1 cellular context compared by ENCODE assay signal in the genomic region with DNA sequence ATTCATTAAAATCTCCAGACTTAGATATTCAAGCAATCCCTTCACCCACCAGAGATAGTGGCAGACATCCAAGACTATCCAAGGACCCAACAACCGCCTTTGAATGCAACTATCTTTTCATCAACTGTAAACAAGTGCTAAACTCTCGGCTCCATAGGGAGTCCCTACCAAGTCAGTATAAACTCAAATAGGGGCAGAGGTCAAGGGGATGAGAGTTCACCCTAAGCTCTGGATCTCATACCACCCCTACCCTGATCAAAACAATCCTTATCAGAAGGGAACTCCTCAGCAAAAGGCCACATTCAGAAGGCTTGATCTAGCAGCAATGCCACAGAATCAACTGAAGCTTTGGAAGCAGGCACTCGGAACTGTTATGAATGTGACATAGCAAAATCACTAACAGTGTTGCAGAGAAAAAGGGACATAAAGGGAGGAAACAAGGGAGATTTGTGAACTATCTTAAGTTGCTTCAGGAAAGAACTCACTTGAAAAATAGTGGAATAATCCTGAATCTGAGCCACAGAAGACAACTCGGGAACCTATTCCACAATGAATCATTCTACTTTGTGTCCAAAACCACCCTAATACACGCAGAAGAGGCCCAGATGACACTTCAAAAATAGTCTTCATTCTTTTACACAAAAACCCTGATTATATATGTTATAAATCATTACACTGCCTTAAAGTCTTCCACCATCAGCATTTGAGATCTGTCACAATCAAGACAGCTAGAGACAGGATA.
TF ChIP-seq lines count a peak whose summit lies in the region.

No MANE protein-coding gene starts in this region.

TF ChIP-seq in HEK293, 187 proteins besides CTCF, POLR2A, EP300 and RAD21 (continued from another document and continues in another):
- TF ChIP-seq ZNF24 (tag by site-specific recombination; IDR thresholded peaks at IDR 0.05) (0 out of 2 replicates have a peak, but pooled peaks have one; percentile 22), ZSCAN23 (tag by site-specific recombination; IDR thresholded peaks at IDR 0.05) (no peak), ZNF629 (tag by site-specific recombination; IDR thresholded peaks at IDR 0.05) (0 out of 2 replicates have a peak, but pooled peaks have one; percentile 17), ZNF677 (tag by site-specific recombination; IDR thresholded peaks at IDR 0.05) (no peak), ZNF324 (tag by site-specific recombination; IDR thresholded peaks at IDR 0.05) (no peak), ZBTB1 (tag by site-specific recombination; IDR thresholded peaks at IDR 0.05) (no peak), ZNF133 (tag by site-specific recombination; IDR thresholded peaks at IDR 0.05) (no peak), GLIS1 (tag by site-specific recombination; IDR thresholded peaks at IDR 0.05) (peak; percentile 27; the same call in 1 of the 2 replicates), KLF10 (tag by site-specific recombination; IDR thresholded peaks at IDR 0.05) (no peak), ZNF423 (tag by site-specific recombination; IDR thresholded peaks at IDR 0.05) (no peak), ZNF404 (tag by site-specific recombination; IDR thresholded peaks at IDR 0.05) (no peak), ZNF530 (tag by site-specific recombination; IDR thresholded peaks at IDR 0.05; ENCODE audit: low read depth) (no peak), ZNF10 (tag by site-specific recombination; IDR thresholded peaks at IDR 0.05) (peak; percentile 31; the same call in 1 of the 2 replicates), ZNF311 (tag by site-specific recombination; IDR thresholded peaks at IDR 0.05; ENCODE audit: borderline replicate concordance) (no peak), KLF7 (tag by site-specific recombination; IDR thresholded peaks at IDR 0.05; ENCODE audit: borderline replicate concordance) (no peak), ZNF174 (tag by site-specific recombination; IDR thresholded peaks at IDR 0.05) (no peak), ZNF132 (tag by site-specific recombination; IDR thresholded peaks at IDR 0.05; ENCODE audit: borderline replicate concordance) (no peak), ZNF660 (tag by site-specific recombination; IDR thresholded peaks at IDR 0.05) (no peak), ZNF274 (IDR thresholded peaks at IDR 0.05; ENCODE audit: low read length) (no peak), ZNF274 (tag by site-specific recombination; IDR thresholded peaks at IDR 0.05; ENCODE audit: borderline replicate concordance) (no peak), ZNF184 (tag by site-specific recombination; IDR thresholded peaks at IDR 0.05) (no peak), ZNF610 (tag by site-specific recombination; IDR thresholded peaks at IDR 0.05; ENCODE audit: borderline replicate concordance) (no peak), ZXDB (tag by site-specific recombination; IDR thresholded peaks at IDR 0.05) (0 out of 2 replicates have a peak, but pooled peaks have one; percentile 38), ZBTB48 (tag by site-specific recombination; IDR thresholded peaks at IDR 0.05) (peak; percentile 61; the same call in 1 of the 2 replicates), GLI4 (tag by site-specific recombination; IDR thresholded peaks at IDR 0.05) (no peak), TRIM28 (IDR thresholded peaks at IDR 0.05; ENCODE audit: borderline replicate concordance, low read length) (no peak), ZNF768 (tag by site-specific recombination; IDR thresholded peaks at IDR 0.05) (no peak), ZNF548 (tag by site-specific recombination; IDR thresholded peaks at IDR 0.05) (no peak), SETDB1 (IDR thresholded peaks at IDR 0.05; ENCODE audit: insufficient read length, low read length) (no peak), REPIN1 (tag by site-specific recombination; IDR thresholded peaks at IDR 0.05; ENCODE audit: low read depth) (no peak), ZNF792 (tag by site-specific recombination; IDR thresholded peaks at IDR 0.05) (no peak), ZSCAN30 (tag by site-specific recombination; IDR thresholded peaks at IDR 0.05) (no peak), ZNF521 (tag by site-specific recombination; IDR thresholded peaks at IDR 0.05) (no peak), ZSCAN16 (tag by site-specific recombination; IDR thresholded peaks at IDR 0.05) (no peak), SP7 (tag by site-specific recombination; IDR thresholded peaks at IDR 0.05) (no peak), ZNF223 (tag by site-specific recombination; IDR thresholded peaks at IDR 0.05) (no peak), ZNF623 (tag by site-specific recombination; IDR thresholded peaks at IDR 0.05) (no peak), ZNF350 (tag by site-specific recombination; IDR thresholded peaks at IDR 0.05) (no peak), TCF7L2 (IDR thresholded peaks at IDR 0.05; ENCODE audit: borderline replicate concordance, low read depth, low read length) (peak; percentile 53; the same call in 1 of the 2 replicates), ZNF600 (tag by site-specific recombination; IDR thresholded peaks at IDR 0.05) (peak; percentile 72; the same call in 1 of the 2 replicates), ZNF202 (tag by site-specific recombination; IDR thresholded peaks at IDR 0.05; ENCODE audit: borderline replicate concordance) (no peak), ZFP41 (tag by site-specific recombination; IDR thresholded peaks at IDR 0.05; ENCODE audit: borderline replicate concordance) (no peak)
- TF ChIP-seq, protein P1, sequence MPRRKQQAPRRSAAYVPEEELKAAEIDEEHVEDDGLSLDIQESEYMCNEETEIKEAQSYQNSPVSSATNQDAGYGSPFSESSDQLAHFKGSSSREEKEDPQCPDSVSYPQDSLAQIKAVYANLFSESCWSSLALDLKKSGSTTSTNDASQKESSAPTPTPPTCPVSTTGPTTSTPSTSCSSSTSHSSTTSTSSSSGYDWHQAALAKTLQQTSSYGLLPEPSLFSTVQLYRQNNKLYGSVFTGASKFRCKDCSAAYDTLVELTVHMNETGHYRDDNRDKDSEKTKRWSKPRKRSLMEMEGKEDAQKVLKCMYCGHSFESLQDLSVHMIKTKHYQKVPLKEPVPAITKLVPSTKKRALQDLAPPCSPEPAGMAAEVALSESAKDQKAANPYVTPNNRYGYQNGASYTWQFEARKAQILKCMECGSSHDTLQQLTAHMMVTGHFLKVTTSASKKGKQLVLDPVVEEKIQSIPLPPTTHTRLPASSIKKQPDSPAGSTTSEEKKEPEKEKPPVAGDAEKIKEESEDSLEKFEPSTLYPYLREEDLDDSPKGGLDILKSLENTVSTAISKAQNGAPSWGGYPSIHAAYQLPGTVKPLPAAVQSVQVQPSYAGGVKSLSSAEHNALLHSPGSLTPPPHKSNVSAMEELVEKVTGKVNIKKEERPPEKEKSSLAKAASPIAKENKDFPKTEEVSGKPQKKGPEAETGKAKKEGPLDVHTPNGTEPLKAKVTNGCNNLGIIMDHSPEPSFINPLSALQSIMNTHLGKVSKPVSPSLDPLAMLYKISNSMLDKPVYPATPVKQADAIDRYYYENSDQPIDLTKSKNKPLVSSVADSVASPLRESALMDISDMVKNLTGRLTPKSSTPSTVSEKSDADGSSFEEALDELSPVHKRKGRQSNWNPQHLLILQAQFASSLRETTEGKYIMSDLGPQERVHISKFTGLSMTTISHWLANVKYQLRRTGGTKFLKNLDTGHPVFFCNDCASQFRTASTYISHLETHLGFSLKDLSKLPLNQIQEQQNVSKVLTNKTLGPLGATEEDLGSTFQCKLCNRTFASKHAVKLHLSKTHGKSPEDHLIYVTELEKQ (tag by site-specific recombination; IDR thresholded peaks at IDR 0.05; ENCODE audit: borderline replicate concordance), result no peak
- TF ChIP-seq, protein P2, sequence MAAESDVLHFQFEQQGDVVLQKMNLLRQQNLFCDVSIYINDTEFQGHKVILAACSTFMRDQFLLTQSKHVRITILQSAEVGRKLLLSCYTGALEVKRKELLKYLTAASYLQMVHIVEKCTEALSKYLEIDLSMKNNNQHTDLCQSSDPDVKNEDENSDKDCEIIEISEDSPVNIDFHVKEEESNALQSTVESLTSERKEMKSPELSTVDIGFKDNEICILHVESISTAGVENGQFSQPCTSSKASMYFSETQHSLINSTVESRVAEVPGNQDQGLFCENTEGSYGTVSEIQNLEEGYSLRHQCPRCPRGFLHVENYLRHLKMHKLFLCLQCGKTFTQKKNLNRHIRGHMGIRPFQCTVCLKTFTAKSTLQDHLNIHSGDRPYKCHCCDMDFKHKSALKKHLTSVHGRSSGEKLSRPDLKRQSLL (tag by site-specific recombination; IDR thresholded peaks at IDR 0.05), result no peak
- TF ChIP-seq, protein P3, sequence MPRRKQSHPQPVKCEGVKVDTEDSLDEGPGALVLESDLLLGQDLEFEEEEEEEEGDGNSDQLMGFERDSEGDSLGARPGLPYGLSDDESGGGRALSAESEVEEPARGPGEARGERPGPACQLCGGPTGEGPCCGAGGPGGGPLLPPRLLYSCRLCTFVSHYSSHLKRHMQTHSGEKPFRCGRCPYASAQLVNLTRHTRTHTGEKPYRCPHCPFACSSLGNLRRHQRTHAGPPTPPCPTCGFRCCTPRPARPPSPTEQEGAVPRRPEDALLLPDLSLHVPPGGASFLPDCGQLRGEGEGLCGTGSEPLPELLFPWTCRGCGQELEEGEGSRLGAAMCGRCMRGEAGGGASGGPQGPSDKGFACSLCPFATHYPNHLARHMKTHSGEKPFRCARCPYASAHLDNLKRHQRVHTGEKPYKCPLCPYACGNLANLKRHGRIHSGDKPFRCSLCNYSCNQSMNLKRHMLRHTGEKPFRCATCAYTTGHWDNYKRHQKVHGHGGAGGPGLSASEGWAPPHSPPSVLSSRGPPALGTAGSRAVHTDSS (tag by site-specific recombination; IDR thresholded peaks at IDR 0.05), result no peak
- TF ChIP-seq, protein P4, sequence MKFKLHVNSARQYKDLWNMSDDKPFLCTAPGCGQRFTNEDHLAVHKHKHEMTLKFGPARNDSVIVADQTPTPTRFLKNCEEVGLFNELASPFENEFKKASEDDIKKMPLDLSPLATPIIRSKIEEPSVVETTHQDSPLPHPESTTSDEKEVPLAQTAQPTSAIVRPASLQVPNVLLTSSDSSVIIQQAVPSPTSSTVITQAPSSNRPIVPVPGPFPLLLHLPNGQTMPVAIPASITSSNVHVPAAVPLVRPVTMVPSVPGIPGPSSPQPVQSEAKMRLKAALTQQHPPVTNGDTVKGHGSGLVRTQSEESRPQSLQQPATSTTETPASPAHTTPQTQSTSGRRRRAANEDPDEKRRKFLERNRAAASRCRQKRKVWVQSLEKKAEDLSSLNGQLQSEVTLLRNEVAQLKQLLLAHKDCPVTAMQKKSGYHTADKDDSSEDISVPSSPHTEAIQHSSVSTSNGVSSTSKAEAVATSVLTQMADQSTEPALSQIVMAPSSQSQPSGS (tag by site-specific recombination; IDR thresholded peaks at IDR 0.05; ENCODE audit: low read depth), result no peak
- TF ChIP-seq, protein P5, sequence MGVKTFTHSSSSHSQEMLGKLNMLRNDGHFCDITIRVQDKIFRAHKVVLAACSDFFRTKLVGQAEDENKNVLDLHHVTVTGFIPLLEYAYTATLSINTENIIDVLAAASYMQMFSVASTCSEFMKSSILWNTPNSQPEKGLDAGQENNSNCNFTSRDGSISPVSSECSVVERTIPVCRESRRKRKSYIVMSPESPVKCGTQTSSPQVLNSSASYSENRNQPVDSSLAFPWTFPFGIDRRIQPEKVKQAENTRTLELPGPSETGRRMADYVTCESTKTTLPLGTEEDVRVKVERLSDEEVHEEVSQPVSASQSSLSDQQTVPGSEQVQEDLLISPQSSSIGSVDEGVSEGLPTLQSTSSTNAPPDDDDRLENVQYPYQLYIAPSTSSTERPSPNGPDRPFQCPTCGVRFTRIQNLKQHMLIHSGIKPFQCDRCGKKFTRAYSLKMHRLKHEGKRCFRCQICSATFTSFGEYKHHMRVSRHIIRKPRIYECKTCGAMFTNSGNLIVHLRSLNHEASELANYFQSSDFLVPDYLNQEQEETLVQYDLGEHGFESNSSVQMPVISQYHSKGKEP (tag by site-specific recombination; IDR thresholded peaks at IDR 0.05), result no peak
- TF ChIP-seq, protein P6, sequence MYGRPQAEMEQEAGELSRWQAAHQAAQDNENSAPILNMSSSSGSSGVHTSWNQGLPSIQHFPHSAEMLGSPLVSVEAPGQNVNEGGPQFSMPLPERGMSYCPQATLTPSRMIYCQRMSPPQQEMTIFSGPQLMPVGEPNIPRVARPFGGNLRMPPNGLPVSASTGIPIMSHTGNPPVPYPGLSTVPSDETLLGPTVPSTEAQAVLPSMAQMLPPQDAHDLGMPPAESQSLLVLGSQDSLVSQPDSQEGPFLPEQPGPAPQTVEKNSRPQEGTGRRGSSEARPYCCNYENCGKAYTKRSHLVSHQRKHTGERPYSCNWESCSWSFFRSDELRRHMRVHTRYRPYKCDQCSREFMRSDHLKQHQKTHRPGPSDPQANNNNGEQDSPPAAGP (tag by site-specific recombination; IDR thresholded peaks at IDR 0.05), result no peak
- TF ChIP-seq, protein P7, sequence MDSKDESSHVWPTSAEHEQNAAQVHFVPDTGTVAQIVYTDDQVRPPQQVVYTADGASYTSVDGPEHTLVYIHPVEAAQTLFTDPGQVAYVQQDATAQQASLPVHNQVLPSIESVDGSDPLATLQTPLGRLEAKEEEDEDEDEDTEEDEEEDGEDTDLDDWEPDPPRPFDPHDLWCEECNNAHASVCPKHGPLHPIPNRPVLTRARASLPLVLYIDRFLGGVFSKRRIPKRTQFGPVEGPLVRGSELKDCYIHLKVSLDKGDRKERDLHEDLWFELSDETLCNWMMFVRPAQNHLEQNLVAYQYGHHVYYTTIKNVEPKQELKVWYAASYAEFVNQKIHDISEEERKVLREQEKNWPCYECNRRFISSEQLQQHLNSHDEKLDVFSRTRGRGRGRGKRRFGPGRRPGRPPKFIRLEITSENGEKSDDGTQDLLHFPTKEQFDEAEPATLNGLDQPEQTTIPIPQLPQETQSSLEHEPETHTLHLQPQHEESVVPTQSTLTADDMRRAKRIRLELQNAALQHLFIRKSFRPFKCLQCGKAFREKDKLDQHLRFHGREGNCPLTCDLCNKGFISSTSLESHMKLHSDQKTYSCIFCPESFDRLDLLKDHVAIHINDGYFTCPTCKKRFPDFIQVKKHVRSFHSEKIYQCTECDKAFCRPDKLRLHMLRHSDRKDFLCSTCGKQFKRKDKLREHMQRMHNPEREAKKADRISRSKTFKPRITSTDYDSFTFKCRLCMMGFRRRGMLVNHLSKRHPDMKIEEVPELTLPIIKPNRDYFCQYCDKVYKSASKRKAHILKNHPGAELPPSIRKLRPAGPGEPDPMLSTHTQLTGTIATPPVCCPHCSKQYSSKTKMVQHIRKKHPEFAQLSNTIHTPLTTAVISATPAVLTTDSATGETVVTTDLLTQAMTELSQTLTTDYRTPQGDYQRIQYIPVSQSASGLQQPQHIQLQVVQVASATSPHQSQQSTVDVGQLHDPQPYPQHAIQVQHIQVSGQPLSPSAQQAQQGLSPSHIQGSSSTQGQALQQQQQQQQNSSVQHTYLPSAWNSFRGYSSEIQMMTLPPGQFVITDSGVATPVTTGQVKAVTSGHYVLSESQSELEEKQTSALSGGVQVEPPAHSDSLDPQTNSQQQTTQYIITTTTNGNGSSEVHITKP (tag by site-specific recombination; IDR thresholded peaks at IDR 0.05), result peak; percentile 47
- TF ChIP-seq, protein P8, sequence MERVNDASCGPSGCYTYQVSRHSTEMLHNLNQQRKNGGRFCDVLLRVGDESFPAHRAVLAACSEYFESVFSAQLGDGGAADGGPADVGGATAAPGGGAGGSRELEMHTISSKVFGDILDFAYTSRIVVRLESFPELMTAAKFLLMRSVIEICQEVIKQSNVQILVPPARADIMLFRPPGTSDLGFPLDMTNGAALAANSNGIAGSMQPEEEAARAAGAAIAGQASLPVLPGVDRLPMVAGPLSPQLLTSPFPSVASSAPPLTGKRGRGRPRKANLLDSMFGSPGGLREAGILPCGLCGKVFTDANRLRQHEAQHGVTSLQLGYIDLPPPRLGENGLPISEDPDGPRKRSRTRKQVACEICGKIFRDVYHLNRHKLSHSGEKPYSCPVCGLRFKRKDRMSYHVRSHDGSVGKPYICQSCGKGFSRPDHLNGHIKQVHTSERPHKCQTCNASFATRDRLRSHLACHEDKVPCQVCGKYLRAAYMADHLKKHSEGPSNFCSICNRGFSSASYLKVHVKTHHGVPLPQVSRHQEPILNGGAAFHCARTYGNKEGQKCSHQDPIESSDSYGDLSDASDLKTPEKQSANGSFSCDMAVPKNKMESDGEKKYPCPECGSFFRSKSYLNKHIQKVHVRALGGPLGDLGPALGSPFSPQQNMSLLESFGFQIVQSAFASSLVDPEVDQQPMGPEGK (tag by site-specific recombination; IDR thresholded peaks at IDR 0.05), result no peak
